In the genomic region with DNA sequence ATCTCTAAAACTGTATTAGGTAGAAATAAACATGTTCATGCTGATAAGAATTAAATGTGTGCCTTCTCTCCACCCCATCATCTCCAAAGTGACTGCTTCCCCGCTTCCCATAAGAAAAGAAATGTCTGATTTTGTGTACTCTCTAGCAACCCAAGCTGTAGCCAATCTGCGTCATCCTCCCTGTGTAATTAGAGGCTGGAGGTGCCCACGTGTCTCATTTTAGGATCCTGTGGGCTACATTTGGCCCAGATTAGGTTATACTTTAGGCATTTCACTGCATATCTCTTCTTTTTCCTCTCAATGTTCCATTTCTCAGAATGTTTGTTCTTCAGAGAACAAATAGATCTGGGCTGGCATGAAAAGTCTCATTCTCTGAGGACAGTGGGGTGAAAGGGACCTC, we compare ENCODE assay signal across 31 cellular contexts.
"Had no signal": no experiment of that assay in that cellular context is flagged by ENCODE, and none has a peak within 500 bp of the region (broad histone marks: within the 10 kb centered on the region; RNA-seq: fewer than 3 reads in every experiment).

No MANE protein-coding gene starts in this region.

- H3K4me1 ChIP-seq: adrenal gland, gastroesophageal sphincter, sigmoid colon, SJCRH30, stomach, testis, vagina had no signal

- H3K4me3 Mint-ChIP-seq: activated naive CD8-positive, alpha-beta T cell; stimulated activated effector memory CD8-positive, alpha-beta T cell treated with anti-CD3 and anti-CD28 coated beads, Interleukin-12 subunit alpha, Interleukin-12 subunit beta, amount 100 ng/mL, for 72 hours; T-helper 17 cell; type B pancreatic cell had no signal

- H3K4me3 ChIP-seq: adrenal gland, gastroesophageal sphincter, sigmoid colon, SJCRH30, stomach, testis, vagina had no signal

- H3K27ac ChIP-seq: adrenal gland, brain microvascular endothelial cell, epithelial cell of prostate, gastroesophageal sphincter, sigmoid colon, SJCRH30, stomach, testis, vagina had no signal

- H3K27me3 ChIP-seq: adrenal gland, brain microvascular endothelial cell, sigmoid colon, SJCRH30, stomach, testis, vagina had no signal

- H3K36me3 ChIP-seq: adrenal gland, brain microvascular endothelial cell, gastroesophageal sphincter, sigmoid colon, SJCRH30, stomach, vagina had no signal

- H3K9me3 Mint-ChIP-seq: naive thymus-derived CD8-positive, alpha-beta T cell; stimulated activated effector memory CD8-positive, alpha-beta T cell treated with anti-CD3 and anti-CD28 coated beads, Interleukin-12 subunit alpha, Interleukin-12 subunit beta, amount 100 ng/mL, for 72 hours; type B pancreatic cell had no signal

- DNase-seq: activated CD4-positive, alpha-beta T cell treated with anti-CD3 and anti-CD28 coated beads for 4 hours; activated CD4-positive, alpha-beta T cell treated with anti-CD3 and anti-CD28 coated beads, Interleukin-2, amount 50 U/mL, for 4 hours; activated CD4-positive, CD25-positive, alpha-beta regulatory T cell; activated effector memory CD4-positive, alpha-beta T cell treated with Interleukin-2 at 50 U/mL for 16 hours; activated naive CD4-positive, alpha-beta T cell treated with Interleukin-2 at 50 U/mL for 16 hours; activated T-cell treated with anti-CD3 and anti-CD28 coated beads for 4 hours; adrenal gland; brain microvascular endothelial cell; caudate nucleus; dermis blood vessel endothelial cell; effector CD8-positive, alpha-beta T cell; head of caudate nucleus; hippocampal formation; kidney; left colon; mesenchymal stem cell; naive thymus-derived CD8-positive, alpha-beta T cell; retina; sigmoid colon; SJCRH30; small intestine; stimulated activated CD4-positive, alpha-beta T cell treated with anti-CD3 and anti-CD28 coated beads, Interleukin-4, amount 100 ng/mL, for 24 hours; stomach; T-helper 17 cell; testis had no signal

- H3K36me3 Mint-ChIP-seq: naive thymus-derived CD8-positive, alpha-beta T cell; stimulated activated effector memory CD8-positive, alpha-beta T cell treated with anti-CD3 and anti-CD28 coated beads, Interleukin-12 subunit alpha, Interleukin-12 subunit beta, amount 100 ng/mL, for 72 hours; type B pancreatic cell had no signal

- H3K27ac Mint-ChIP-seq: activated naive CD8-positive, alpha-beta T cell; naive thymus-derived CD8-positive, alpha-beta T cell; stimulated activated effector memory CD8-positive, alpha-beta T cell treated with anti-CD3 and anti-CD28 coated beads, Interleukin-12 subunit alpha, Interleukin-12 subunit beta, amount 100 ng/mL, for 72 hours; T-helper 17 cell had no signal

- H3K9me3 ChIP-seq: adrenal gland, gastroesophageal sphincter, sigmoid colon, SJCRH30, stomach, testis, vagina had no signal
